In the genomic region with DNA sequence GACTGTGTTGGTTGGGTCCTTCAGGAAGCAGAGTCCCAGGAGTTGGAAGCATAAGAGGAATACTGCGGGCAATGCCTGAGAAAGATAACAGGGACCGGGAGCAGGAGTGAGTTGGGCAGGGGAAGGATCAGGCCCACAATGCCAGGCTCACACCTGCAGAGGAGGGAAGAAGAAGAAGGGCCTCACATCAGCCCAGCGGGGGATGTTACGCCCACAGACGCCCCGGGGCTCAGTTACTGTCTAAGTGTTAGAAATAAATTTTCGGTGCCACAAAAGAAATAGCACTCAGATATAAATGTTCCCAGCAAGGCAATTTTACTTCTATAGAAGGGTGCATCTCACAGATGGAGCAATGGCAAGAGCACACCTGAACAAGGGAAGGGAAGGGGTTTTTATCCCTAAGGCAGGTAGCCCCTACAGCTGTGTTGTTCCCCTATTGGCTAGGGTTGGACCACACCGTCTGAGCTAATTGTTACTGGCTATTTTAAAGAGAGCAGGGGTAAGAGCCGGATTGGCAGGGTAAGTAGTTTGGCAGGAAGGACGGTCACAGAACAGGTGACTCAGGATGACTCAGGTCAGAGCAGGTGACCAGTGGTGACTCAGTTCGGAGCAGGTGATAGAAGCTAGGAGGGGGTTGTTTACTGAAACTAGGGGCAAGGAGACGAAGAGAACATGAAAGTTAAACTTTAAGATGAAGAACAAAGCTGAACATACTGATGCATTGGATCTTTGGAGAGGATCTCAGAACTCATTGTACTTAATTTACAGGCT, we compare ENCODE assay signal across 2 cellular contexts.
TF ChIP-seq lines count a peak whose summit lies in the region.

A gene (plus strand): TSS at position 602 of the 771 bp plus-strand sequence. CDS start 2,787 bp downstream, outside the sequence.

TF ChIP-seq in Ishikawa, 13 proteins besides CTCF, POLR2A, EP300 and RAD21:
- TF ChIP-seq TCF12 (IDR thresholded peaks at IDR 0.05; ENCODE audit: low read depth) (0 out of 2 replicates have a peak, but pooled peaks have one; percentile 21), NFIC (IDR thresholded peaks at IDR 0.05) (peak; percentile 50)
- TF ChIP-seq, protein P1, sequence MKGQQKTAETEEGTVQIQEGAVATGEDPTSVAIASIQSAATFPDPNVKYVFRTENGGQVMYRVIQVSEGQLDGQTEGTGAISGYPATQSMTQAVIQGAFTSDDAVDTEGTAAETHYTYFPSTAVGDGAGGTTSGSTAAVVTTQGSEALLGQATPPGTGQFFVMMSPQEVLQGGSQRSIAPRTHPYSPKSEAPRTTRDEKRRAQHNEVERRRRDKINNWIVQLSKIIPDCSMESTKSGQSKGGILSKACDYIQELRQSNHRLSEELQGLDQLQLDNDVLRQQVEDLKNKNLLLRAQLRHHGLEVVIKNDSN (IDR thresholded peaks at IDR 0.05) = peak; percentile 71
- TF ChIP-seq, protein P2, sequence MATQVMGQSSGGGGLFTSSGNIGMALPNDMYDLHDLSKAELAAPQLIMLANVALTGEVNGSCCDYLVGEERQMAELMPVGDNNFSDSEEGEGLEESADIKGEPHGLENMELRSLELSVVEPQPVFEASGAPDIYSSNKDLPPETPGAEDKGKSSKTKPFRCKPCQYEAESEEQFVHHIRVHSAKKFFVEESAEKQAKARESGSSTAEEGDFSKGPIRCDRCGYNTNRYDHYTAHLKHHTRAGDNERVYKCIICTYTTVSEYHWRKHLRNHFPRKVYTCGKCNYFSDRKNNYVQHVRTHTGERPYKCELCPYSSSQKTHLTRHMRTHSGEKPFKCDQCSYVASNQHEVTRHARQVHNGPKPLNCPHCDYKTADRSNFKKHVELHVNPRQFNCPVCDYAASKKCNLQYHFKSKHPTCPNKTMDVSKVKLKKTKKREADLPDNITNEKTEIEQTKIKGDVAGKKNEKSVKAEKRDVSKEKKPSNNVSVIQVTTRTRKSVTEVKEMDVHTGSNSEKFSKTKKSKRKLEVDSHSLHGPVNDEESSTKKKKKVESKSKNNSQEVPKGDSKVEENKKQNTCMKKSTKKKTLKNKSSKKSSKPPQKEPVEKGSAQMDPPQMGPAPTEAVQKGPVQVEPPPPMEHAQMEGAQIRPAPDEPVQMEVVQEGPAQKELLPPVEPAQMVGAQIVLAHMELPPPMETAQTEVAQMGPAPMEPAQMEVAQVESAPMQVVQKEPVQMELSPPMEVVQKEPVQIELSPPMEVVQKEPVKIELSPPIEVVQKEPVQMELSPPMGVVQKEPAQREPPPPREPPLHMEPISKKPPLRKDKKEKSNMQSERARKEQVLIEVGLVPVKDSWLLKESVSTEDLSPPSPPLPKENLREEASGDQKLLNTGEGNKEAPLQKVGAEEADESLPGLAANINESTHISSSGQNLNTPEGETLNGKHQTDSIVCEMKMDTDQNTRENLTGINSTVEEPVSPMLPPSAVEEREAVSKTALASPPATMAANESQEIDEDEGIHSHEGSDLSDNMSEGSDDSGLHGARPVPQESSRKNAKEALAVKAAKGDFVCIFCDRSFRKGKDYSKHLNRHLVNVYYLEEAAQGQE (IDR thresholded peaks at IDR 0.05; ENCODE audit: low read depth) = no peak

TF ChIP-seq in endothelial cell of umbilical vein, 7 proteins besides CTCF, POLR2A, EP300 and RAD21:
- TF ChIP-seq POLR2AphosphoS5 (IDR thresholded peaks at IDR 0.05; ENCODE audit: insufficient read depth, low read depth, low read length) (no peak), EZH2 (IDR thresholded peaks at IDR 0.05; ENCODE audit: borderline replicate concordance, low read depth, low read length, severe bottlenecking) (no peak), MYC (IDR thresholded peaks at IDR 0.05; ENCODE audit: low read depth, low read length) (no peak), FOS (IDR thresholded peaks at IDR 0.05; ENCODE audit: borderline replicate concordance, insufficient read depth, low read length) (no peak), GATA2 (IDR thresholded peaks at IDR 0.05; ENCODE audit: insufficient read depth, insufficient read length, low read depth, low read length) (no peak), JUN (IDR thresholded peaks at IDR 0.05; ENCODE audit: borderline replicate concordance, insufficient read depth, insufficient read length, low read depth) (no peak)
- TF ChIP-seq, protein P3, sequence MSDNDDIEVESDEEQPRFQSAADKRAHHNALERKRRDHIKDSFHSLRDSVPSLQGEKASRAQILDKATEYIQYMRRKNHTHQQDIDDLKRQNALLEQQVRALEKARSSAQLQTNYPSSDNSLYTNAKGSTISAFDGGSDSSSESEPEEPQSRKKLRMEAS (IDR thresholded peaks at IDR 0.05; ENCODE audit: insufficient read depth, insufficient read length) = no peak
